ENCODE assay signal across 1 cellular context in genomic region chr19:5594521-5594950, GRCh38.
TF ChIP-seq lines count a peak whose summit lies in the region.

No MANE protein-coding gene starts in this region.

TF ChIP-seq in HepG2, 621 proteins besides CTCF, POLR2A, EP300 and RAD21 (continued from another document and continues in another):
- TF ChIP-seq ZNF260 (CRISPR knock-in tag; IDR thresholded peaks at IDR 0.05; ENCODE audit: borderline replicate concordance, low read depth) (no peak), NONO (IDR thresholded peaks at IDR 0.05) (no peak), NONO (CRISPR knock-in tag; conservative IDR thresholded peaks at IDR 0.05) (no peak), ZFP36 (IDR thresholded peaks at IDR 0.05; ENCODE audit: borderline replicate concordance, low read depth, low read length, partially characterized antibody) (no peak), ZNF251 (CRISPR knock-in tag; IDR thresholded peaks at IDR 0.05) (no peak), RARG (CRISPR knock-in tag; IDR thresholded peaks at IDR 0.05; ENCODE audit: low read depth) (no peak), ZNF614 (CRISPR knock-in tag; IDR thresholded peaks at IDR 0.05; ENCODE audit: borderline replicate concordance) (peak; percentile 29; the same call in 1 of the 2 replicates), ZNF430 (CRISPR knock-in tag; IDR thresholded peaks at IDR 0.05) (no peak), MTERF4 (CRISPR knock-in tag; IDR thresholded peaks at IDR 0.05) (no peak), ZBED4 (CRISPR knock-in tag; IDR thresholded peaks at IDR 0.05; ENCODE audit: borderline replicate concordance) (peak; percentile 93; the same call in 1 of the 2 replicates), NAIF1 (CRISPR knock-in tag; IDR thresholded peaks at IDR 0.05; ENCODE audit: borderline replicate concordance) (no peak), MIER3 (CRISPR knock-in tag; IDR thresholded peaks at IDR 0.05; ENCODE audit: borderline replicate concordance) (peak; percentile 78; the same call in 1 of the 2 replicates), ZNF747 (CRISPR knock-in tag; IDR thresholded peaks at IDR 0.05; ENCODE audit: borderline replicate concordance) (peak; percentile 63; the same call in 1 of the 2 replicates), ZFP90 (CRISPR knock-in tag; IDR thresholded peaks at IDR 0.05; ENCODE audit: borderline replicate concordance) (peak; percentile 49; the same call in 1 of the 2 replicates), TAF1 (CRISPR knock-in tag; IDR thresholded peaks at IDR 0.05) (no peak), TFDP1 (CRISPR knock-in tag; IDR thresholded peaks at IDR 0.05; ENCODE audit: borderline replicate concordance) (no peak), CERS6 (CRISPR knock-in tag; IDR thresholded peaks at IDR 0.05) (no peak), SNAI1 (CRISPR knock-in tag; IDR thresholded peaks at IDR 0.05; ENCODE audit: borderline replicate concordance) (no peak), ZNF567 (CRISPR knock-in tag; IDR thresholded peaks at IDR 0.05; ENCODE audit: borderline replicate concordance) (no peak), SAP130 (CRISPR knock-in tag; IDR thresholded peaks at IDR 0.05; ENCODE audit: low read depth) (peak; percentile 84), RNF219 (CRISPR knock-in tag; IDR thresholded peaks at IDR 0.05) (no peak), ZBTB33 (CRISPR knock-in tag; IDR thresholded peaks at IDR 0.05) (peak; percentile 48; the same call in 1 of the 2 replicates), ZBTB21 (CRISPR knock-in tag; IDR thresholded peaks at IDR 0.05) (no peak), HINFP (CRISPR knock-in tag; IDR thresholded peaks at IDR 0.05; ENCODE audit: low read depth) (0 out of 2 replicates have a peak, but pooled peaks have one; percentile 48), PITX1 (CRISPR knock-in tag; IDR thresholded peaks at IDR 0.05) (peak; percentile 91), HOXA9 (CRISPR knock-in tag; IDR thresholded peaks at IDR 0.05; ENCODE audit: borderline replicate concordance) (no peak), RBAK (CRISPR knock-in tag; IDR thresholded peaks at IDR 0.05) (no peak), MXI1 (IDR thresholded peaks at IDR 0.05; ENCODE audit: borderline replicate concordance, low read depth, low read length) (peak; percentile 61; the same call in 1 of the 3 replicates), KLF16 (CRISPR knock-in tag; IDR thresholded peaks at IDR 0.05) (peak in 1 of 2 experiments; percentile 65; a peak in 1 of 4 replicates), ZNF703 (CRISPR knock-in tag; IDR thresholded peaks at IDR 0.05; ENCODE audit: borderline replicate concordance) (no peak), PHF5A (CRISPR knock-in tag; IDR thresholded peaks at IDR 0.05; ENCODE audit: low read depth, unreplicated experiment) (peak; percentile 51), NFYC (CRISPR knock-in tag; IDR thresholded peaks at IDR 0.05) (no peak), ZNF574 (CRISPR knock-in tag; IDR thresholded peaks at IDR 0.05) (peak; percentile 73), ZUFSP (CRISPR knock-in tag; IDR thresholded peaks at IDR 0.05; ENCODE audit: borderline replicate concordance) (no peak), HDAC2 (CRISPR knock-in tag; IDR thresholded peaks at IDR 0.05) (peak; percentile 89; the same call in 1 of the 2 replicates), ZNF24 (IDR thresholded peaks at IDR 0.05) (no peak), ZNF296 (CRISPR knock-in tag; conservative IDR thresholded peaks at IDR 0.05) (no peak), ZNF501 (CRISPR knock-in tag; IDR thresholded peaks at IDR 0.05) (peak; percentile 58; the same call in 1 of the 2 replicates), LBX2 (CRISPR knock-in tag; IDR thresholded peaks at IDR 0.05; ENCODE audit: borderline replicate concordance) (no peak), IKZF5 (CRISPR knock-in tag; IDR thresholded peaks at IDR 0.05) (peak; percentile 69; the same call in 1 of the 2 replicates), CCAR2 (optimal IDR thresholded peaks at IDR 0.05; ENCODE audit: low read depth, low read length) (no peak), RXRA (CRISPR knock-in tag; IDR thresholded peaks at IDR 0.05) (peak; percentile 72), MEIS2 (CRISPR knock-in tag; IDR thresholded peaks at IDR 0.05) (peak; percentile 62; the same call in 1 of the 2 replicates), ZNF569 (CRISPR knock-in tag; IDR thresholded peaks at IDR 0.05; ENCODE audit: borderline replicate concordance) (no peak)
